In the genomic region with DNA sequence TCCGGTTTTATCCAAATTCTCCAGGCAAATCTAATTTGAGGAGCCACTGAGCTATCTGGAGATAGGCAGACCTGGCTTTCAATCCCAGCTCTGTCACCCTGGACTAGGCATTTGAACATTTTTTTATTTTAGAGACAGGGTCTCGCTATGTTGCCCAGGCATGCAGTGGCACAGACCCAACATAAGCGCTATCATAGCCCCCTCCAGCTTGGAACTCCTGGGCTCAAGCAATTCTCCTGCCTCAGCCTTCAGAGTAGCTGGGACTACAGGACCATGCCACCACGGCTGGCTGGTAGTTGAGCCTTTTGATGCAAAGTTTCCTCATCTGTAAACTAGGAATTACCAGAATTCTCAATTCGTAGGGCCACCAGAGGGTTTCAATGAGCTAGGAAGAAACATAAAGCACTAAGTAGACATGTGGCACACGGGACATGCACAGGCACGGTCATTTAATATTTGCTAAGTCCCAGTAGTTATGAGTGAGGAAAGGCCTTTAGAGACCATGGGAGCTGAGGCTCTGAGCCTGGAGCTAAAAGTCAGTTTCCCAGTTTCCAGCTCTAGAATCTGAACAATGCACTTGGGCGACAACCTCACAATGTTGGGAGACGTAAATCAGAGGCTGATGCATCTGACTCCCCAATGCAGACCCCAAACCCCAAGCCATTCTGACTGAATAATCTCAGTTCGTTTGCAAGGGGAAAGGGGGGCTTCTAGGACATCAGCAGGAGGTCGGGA, we compare ENCODE assay signal across 8 cellular contexts. TPM values are rescaled to one million over a fixed set of nuclear protein-coding genes. Genes with fewer than 3 reads are reported as not detected.
DNase-seq lines count a peak whose midpoint lies in the region; ATAC-seq and TF ChIP-seq lines count a peak whose summit lies in the region.

No MANE protein-coding gene starts in this region.

- TF ChIP-seq CTCF in WTC11 (IDR thresholded peaks at IDR 0.05): no peak
- no peak for TF ChIP-seq CTCF in heart left ventricle (IDR thresholded peaks at IDR 0.05)
- TF ChIP-seq CTCF in gastrocnemius medialis (IDR thresholded peaks at IDR 0.05 in 4 of 5, conservative IDR thresholded peaks at IDR 0.05 in 1 of 5): no peak

- no peak overlapping the region; the same call in 1 of the 2 replicates for H2AFZ ChIP-seq in GM23248

- H3K27ac Mint-ChIP-seq in WTC11: peak overlapping the region; percentile 96

- H3K9me3 ChIP-seq in GM23248 (ENCODE audit: low read depth) (no peaks in the 10 kb centered on the region), heart left ventricle (no peaks in the 10 kb centered on the region), gastrocnemius medialis (no peaks in the 10 kb centered on the region)

- POLR2A ChIA-PET in WTC11 (lab: Charles Lee): no interaction called here

- ATAC-seq in WTC11 (no peak), heart left ventricle (no peak), gastrocnemius medialis (no peak)

- TF ChIP-seq POLR2A in heart left ventricle (IDR thresholded peaks at IDR 0.05): no peak
- no peak for TF ChIP-seq POLR2A in gastrocnemius medialis (IDR thresholded peaks at IDR 0.05)

- no peaks in the 10 kb centered on the region for H3K9me3 Mint-ChIP-seq in WTC11

- peaks cover 24% of the 10 kb centered on the region for H3K36me3 Mint-ChIP-seq in WTC11

- peak overlapping the region; percentile 93 for H3K4me2 ChIP-seq in GM23248 (ENCODE audit: unreplicated experiment)

- H3K9me2 ChIP-seq in GM23248 (ENCODE audit: insufficient read depth): no peaks in the 10 kb centered on the region

- H3K36me3 ChIP-seq in GM23248 (ENCODE audit: low read depth) (peaks cover 12% of the 10 kb centered on the region; the same call in 1 of the 2 replicates), heart left ventricle (peaks cover 0 to 45% (median 42%) of the 10 kb centered on the region in 9 donors), gastrocnemius medialis (peaks cover 1 to 32% of the 10 kb centered on the region in 2 donors)

- H3K9ac ChIP-seq in GM23248: peak overlapping the region; percentile 94

- peaks cover 46% of the 10 kb centered on the region for H3F3A ChIP-seq in GM23248 (ENCODE audit: insufficient read depth)

- peaks cover 21% of the 10 kb centered on the region for H3K4me1 ChIP-seq in GM23248 (ENCODE audit: insufficient read depth)
- H3K4me1 ChIP-seq in heart left ventricle: peaks cover 2 to 44% (median 26%) of the 10 kb centered on the region in 12 donors
- peaks cover 23 to 31% of the 10 kb centered on the region in 2 donors for H3K4me1 ChIP-seq in gastrocnemius medialis

- WGBS in GM23248 (ENCODE audit: low coverage in 1 of 2, low lambda C conversion rate in 2 of 2, missing lambda C conversion rate in 2 of 2), 2 experiments: 25% methylated on average over 11 of the region's 11 CpGs
- 45 to 54% (median 50%) methylated on average over 10 to 11 of the region's 11 CpGs for WGBS in heart left ventricle, 4 donors

- CTCF ChIA-PET in WTC11 (lab: Charles Lee): interaction anchor here (0.6 to 1.4 kb wide), 3 partner anchors 41 to 148 kb away, joined by 3 to 4 read pairs (median 3); partner anchors contain the start of gene PRSS21

- peak; percentile 44 for DNase-seq in GM23248
- no peak for DNase-seq in WTC11 (ENCODE audit: low spot score)
- DNase-seq in heart left ventricle: no peak
- no peak for DNase-seq in gastrocnemius medialis
- DNase-seq in nucleus accumbens (lab: John Stamatoyannopoulos, UW): no peak
- no peak for DNase-seq in CD1c-positive myeloid dendritic cell (ENCODE audit: extremely low spot score)
- DNase-seq in COR-L47 (lab: John Stamatoyannopoulos, UW): no peak
- DNase-seq in Ammon's horn (ENCODE audit: low spot score): no peak

- H3K4me3 Mint-ChIP-seq in WTC11: peak overlapping the region; percentile 93

- H3K27me3 ChIP-seq in GM23248 (replicated peaks; ENCODE audit: insufficient read depth) (no peaks in the 10 kb centered on the region), heart left ventricle (no peaks in the 10 kb centered on the region), gastrocnemius medialis (no peaks in the 10 kb centered on the region)

- no peaks in the 10 kb centered on the region for H3K27me3 Mint-ChIP-seq in WTC11 (ENCODE audit: low read depth)

- peaks cover 23% of the 10 kb centered on the region for H3K4me1 Mint-ChIP-seq in WTC11

- in situ Hi-C loops in GM23248 (cut with MboI): no loop called here
- in situ Hi-C loops in gastrocnemius medialis (cut with MboI; ENCODE audit: low sequenced_read_pairs in 4 of 4): no loop called here

- intact Hi-C loops in heart left ventricle (cut with DNase I): loop anchor here in 5 of 10 donors (2.0 to 10.0 kb wide), 4 partner anchors 21 to 139 kb away; partner anchors contain the start of genes SRRM2 (in 3 of the 5), FLYWCH1 (in 1 of the 5) and PRSS27 (in 1 of the 5)
- intact Hi-C loops in gastrocnemius medialis (cut with DNase I; ENCODE audit: low total_unique reads): loop anchor here (5.0 kb wide), 1 partner anchor 91 kb away; no protein-coding TSS in a partner anchor

- H3K27ac ChIP-seq in GM23248 (peak overlapping the region; percentile 61), heart left ventricle (peak overlapping the region in 8 of 12 donors; percentile 75 to 100 (median 98)), gastrocnemius medialis (peak overlapping the region; percentile 82 to 100 (median 100))

- H3K4me3 ChIP-seq in GM23248 (peak overlapping the region; percentile 88), heart left ventricle (peak overlapping the region; percentile 65 to 100 (median 93)), gastrocnemius medialis (peak overlapping the region; percentile 93 to 100 (median 96))

- no peaks in the 10 kb centered on the region for H4K20me1 ChIP-seq in GM23248 (ENCODE audit: insufficient read depth)

- H3K79me2 ChIP-seq in GM23248 (ENCODE audit: insufficient read depth): peaks cover 71% of the 10 kb centered on the region

TF ChIP-seq in WTC11, 78 proteins besides CTCF, POLR2A, EP300 and RAD21:
- TF ChIP-seq, protein P1, sequence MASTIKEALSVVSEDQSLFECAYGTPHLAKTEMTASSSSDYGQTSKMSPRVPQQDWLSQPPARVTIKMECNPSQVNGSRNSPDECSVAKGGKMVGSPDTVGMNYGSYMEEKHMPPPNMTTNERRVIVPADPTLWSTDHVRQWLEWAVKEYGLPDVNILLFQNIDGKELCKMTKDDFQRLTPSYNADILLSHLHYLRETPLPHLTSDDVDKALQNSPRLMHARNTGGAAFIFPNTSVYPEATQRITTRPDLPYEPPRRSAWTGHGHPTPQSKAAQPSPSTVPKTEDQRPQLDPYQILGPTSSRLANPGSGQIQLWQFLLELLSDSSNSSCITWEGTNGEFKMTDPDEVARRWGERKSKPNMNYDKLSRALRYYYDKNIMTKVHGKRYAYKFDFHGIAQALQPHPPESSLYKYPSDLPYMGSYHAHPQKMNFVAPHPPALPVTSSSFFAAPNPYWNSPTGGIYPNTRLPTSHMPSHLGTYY (CRISPR knock-in tag; IDR thresholded peaks at IDR 0.05): no peak
- TF ChIP-seq ETV6 (CRISPR knock-in tag; IDR thresholded peaks at IDR 0.05) (no peak), FOXP4 (CRISPR knock-in tag; IDR thresholded peaks at IDR 0.05) (no peak), TEAD1 (CRISPR knock-in tag; IDR thresholded peaks at IDR 0.05) (0 out of 2 replicates have a peak, but pooled peaks have one; percentile 12)

RNA-seq across cellular contexts. Expression of gene ELOB, which starts 1.1 kb away (rescaled TPM):
- 320 and 713 TPM in 2 replicates for total RNA-seq in GM23248 (2014; rRNA removed; shearing (Covaris generic))
- polyA plus RNA-seq in GM23248 (2016; fragmentation: Nextera tagmentation; extraction: Ambion mirVana) (565 and 586 TPM in 2 replicates), heart left ventricle (100 to 1,000 TPM; 462 to 926 TPM)
- total RNA-seq in WTC11 (2021) (252 to 267 TPM (median 267 TPM) in 3 replicates), heart left ventricle (1,000 to 10,000 TPM in 1 of 9 donors, 100 to 1,000 TPM in 8; 213 to 1,067 (median 294) TPM), gastrocnemius medialis (100 to 1,000 TPM; 216 to 970 (median 375) TPM)

RNA-seq across cellular contexts. Expression of gene PRSS33, which starts 11.4 kb away (rescaled TPM):
- not detected in 2 replicates for total RNA-seq in GM23248 (2014; rRNA removed; shearing (Covaris generic))
- polyA plus RNA-seq in GM23248 (2016; fragmentation: Nextera tagmentation; extraction: Ambion mirVana): not detected in 2 replicates
- 0.18 to 0.44 TPM (median 0.24 TPM) in 3 replicates for total RNA-seq in WTC11 (2021)
- not detected for total RNA-seq in heart left ventricle
- not detected for polyA plus RNA-seq in heart left ventricle
- total RNA-seq in gastrocnemius medialis: not detected

RNA-seq across cellular contexts. Expression of gene PRSS41, which starts 22.3 kb away (rescaled TPM):
- not detected in 2 replicates for total RNA-seq in GM23248 (2014; rRNA removed; shearing (Covaris generic))
- polyA plus RNA-seq in GM23248 (2016; fragmentation: Nextera tagmentation; extraction: Ambion mirVana) (not detected in 2 replicates), heart left ventricle (not detected)
- total RNA-seq in WTC11 (2021) (not detected in 3 replicates), heart left ventricle (not detected), gastrocnemius medialis (not detected)

RNA-seq across cellular contexts. Expression of gene SRRM2, which starts 23.5 kb away (rescaled TPM):
- 42.6 and 53.6 TPM in 2 replicates for total RNA-seq in GM23248 (2014; rRNA removed; shearing (Covaris generic))
- polyA plus RNA-seq in GM23248 (2016; fragmentation: Nextera tagmentation; extraction: Ambion mirVana) (173 and 202 TPM in 2 replicates), heart left ventricle (100 to 1,000 TPM; 196 to 540 TPM)
- total RNA-seq in WTC11 (2021) (769 to 823 TPM (median 815 TPM) in 3 replicates), heart left ventricle (100 to 1,000 TPM; 112 to 315 (median 233) TPM), gastrocnemius medialis (100 to 1,000 TPM; 151 to 205 (median 164) TPM)

RNA-seq across cellular contexts. Expression of gene PRSS21, which starts 41.1 kb away (rescaled TPM):
- not detected in 2 replicates for total RNA-seq in GM23248 (2014; rRNA removed; shearing (Covaris generic))
- polyA plus RNA-seq in GM23248 (2016; fragmentation: Nextera tagmentation; extraction: Ambion mirVana): not detected in 2 replicates
- total RNA-seq in WTC11 (2021): 1.2 to 1.5 TPM (median 1.4 TPM) in 3 replicates
- not detected for total RNA-seq in heart left ventricle
- polyA plus RNA-seq in heart left ventricle: not detected
- total RNA-seq in gastrocnemius medialis: not detected
